16 cellular contexts compared by ENCODE assay signal in the genomic region with DNA sequence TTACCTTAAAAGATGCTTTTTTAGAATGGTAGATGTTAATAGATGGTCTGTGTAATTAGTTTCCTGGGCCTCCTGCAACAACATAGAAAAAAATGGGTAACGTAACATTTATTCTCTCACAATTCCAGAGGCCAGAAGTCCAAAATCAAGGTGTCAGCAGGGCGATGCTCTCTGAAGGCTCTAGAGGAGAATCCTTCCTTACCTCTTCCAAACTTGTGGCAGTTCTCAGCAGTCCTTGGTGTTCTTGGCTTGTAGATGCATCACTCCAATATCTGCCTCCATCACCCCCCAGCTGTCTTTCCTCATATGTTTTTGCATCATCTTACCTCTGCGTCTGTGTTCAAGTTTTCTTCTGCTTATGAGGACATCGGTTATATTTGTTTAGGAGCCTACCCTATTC.
DNase-seq lines count a peak whose midpoint lies in the region; ATAC-seq, FAIRE-seq and TF ChIP-seq lines count a peak whose summit lies in the region.
"Had no signal": no experiment of that assay in that cellular context is flagged by ENCODE, and none has a peak within 500 bp of the region (broad histone marks: within the 10 kb centered on the region; RNA-seq: fewer than 3 reads in every experiment).

No MANE protein-coding gene starts in this region.

- no peak overlapping the region for H3K27ac Mint-ChIP-seq in CD4-positive, alpha-beta memory T cell
- no peak overlapping the region for H3K27ac Mint-ChIP-seq in T-cell
- H3K27ac Mint-ChIP-seq: CD4-positive, CD25-positive, alpha-beta regulatory T cell had no signal

- ATAC-seq in gastroesophageal sphincter, result no peak
- no peak for ATAC-seq in T-cell (replicated peaks in 1 of 4)

- WGBS in gastroesophageal sphincter (ENCODE audit: low coverage in 1 of 2), 2 donors, result 95 to 100% methylated on average over 2 to 4 of the region's 4 CpGs

- in situ Hi-C loops in G401 (cut with HindIII; ENCODE audit: low sequenced_read_pairs), result no loop called here

- no peaks in the 10 kb centered on the region for H3K27me3 ChIP-seq in bronchial epithelial cell (ENCODE audit: control insufficient read depth, insufficient read depth, low read length)
- H3K27me3 ChIP-seq in CD4-positive, alpha-beta memory T cell (ENCODE audit: insufficient read depth, low read length), result no peaks in the 10 kb centered on the region
- H3K27me3 ChIP-seq in gastroesophageal sphincter, result no peaks in the 10 kb centered on the region

- intact Hi-C loops in CD4-positive, alpha-beta memory T cell (cut with micrococcal nuclease), result no loop called here

- peaks cover 0 to 4% of the 10 kb centered on the region in 2 experiments; a peak in 1 of 3 replicates for H3K36me3 ChIP-seq in HEK293 (ENCODE audit: control insufficient read depth in 2 of 2, insufficient read depth in 1 of 2, low read length in 2 of 2)
- no peaks in the 10 kb centered on the region for H3K36me3 ChIP-seq in bronchial epithelial cell (ENCODE audit: control insufficient read depth, insufficient read depth, low read length)
- H3K36me3 ChIP-seq in CD4-positive, alpha-beta memory T cell (ENCODE audit: insufficient read depth, low read length), result no peaks in the 10 kb centered on the region
- peaks cover 0 to 6% of the 10 kb centered on the region in 2 donors for H3K36me3 ChIP-seq in gastroesophageal sphincter
- H3K36me3 ChIP-seq: HAP-1 had no signal

- H3K9me3 ChIP-seq in HEK293 (ENCODE audit: control insufficient read depth, insufficient read depth, low read depth, low read length) (no peaks in the 10 kb centered on the region), gastroesophageal sphincter (no peaks in the 10 kb centered on the region)
- H3K9me3 ChIP-seq in CD4-positive, alpha-beta memory T cell (ENCODE audit: control insufficient read depth in 1 of 2, low read length in 2 of 2), result no peaks in the 10 kb centered on the region
- H3K9me3 ChIP-seq: HAP-1 had no signal

- no peak for TF ChIP-seq POLR2A in GM12891 (IDR thresholded peaks at IDR 0.05; ENCODE audit: low read depth, low read length)
- no peak for TF ChIP-seq POLR2A in gastroesophageal sphincter (IDR thresholded peaks at IDR 0.05)

- peaks cover 15% of the 10 kb centered on the region for H3K4me1 ChIP-seq in HEK293 (ENCODE audit: control insufficient read depth, insufficient read depth, low read length)
- H3K4me1 ChIP-seq in CD4-positive, alpha-beta memory T cell (ENCODE audit: insufficient read depth, low read length), result no peaks in the 10 kb centered on the region
- H3K4me1 ChIP-seq in gastroesophageal sphincter, result peaks cover 0 to 34% (median 5%) of the 10 kb centered on the region in 3 donors

- no peak overlapping the region for H3K4me3 ChIP-seq in HEK293 (ENCODE audit: low read depth, low read length)
- H3K4me3 ChIP-seq in bronchial epithelial cell (ENCODE audit: low read depth, low read length), result no peak overlapping the region
- H3K4me3 ChIP-seq in CD4-positive, alpha-beta memory T cell (ENCODE audit: low read length in 2 of 2), result no peak overlapping the region
- H3K4me3 ChIP-seq in gastroesophageal sphincter, result no peak overlapping the region
- H3K4me3 ChIP-seq: GM23248, HAP-1 had no signal

- CTCF ChIA-PET in HEK293 (lab: Yijun Ruan, JAX), result no interaction called here
- CTCF ChIA-PET in CD4-positive, alpha-beta memory T cell (lab: Charles Lee; ENCODE audit: partially characterized antibody), result no interaction called here
- CTCF ChIA-PET in T-cell (lab: Charles Lee), result no interaction called here

- H3K4me1 Mint-ChIP-seq in CD4-positive, alpha-beta memory T cell, result peaks cover 18 to 39% (median 22%) of the 10 kb centered on the region in 4 donors
- peaks cover 27 to 41% (median 38%) of the 10 kb centered on the region in 3 donors for H3K4me1 Mint-ChIP-seq in T-cell

- H3K27ac ChIP-seq in HEK293 (ENCODE audit: extremely low read depth, low read depth, low read length) (no peak overlapping the region), gastroesophageal sphincter (no peak overlapping the region)
- no peak overlapping the region for H3K27ac ChIP-seq in CD4-positive, alpha-beta memory T cell (ENCODE audit: low read depth, low read length)
- H3K27ac ChIP-seq: C4-2B, GM23248 had no signal

- TF ChIP-seq CTCF in HEK293 (tag by site-specific recombination; IDR thresholded peaks at IDR 0.05) (no peak), bronchial epithelial cell (IDR thresholded peaks at IDR 0.05; ENCODE audit: insufficient read depth, low read length, severe bottlenecking) (no peak), gastroesophageal sphincter (IDR thresholded peaks at IDR 0.05) (no peak)

- peak; percentile 26 for FAIRE-seq in GM12891 (lab: Jason Lieb, UNC)
- peak; percentile 45 for FAIRE-seq in GM19239 (lab: Jason Lieb, UNC)
- peak; percentile 40 for FAIRE-seq in bronchial epithelial cell (lab: Jason Lieb, UNC)

- DNase-seq in GM12891 (ENCODE audit: insufficient read length, low spot score), result no peak
- DNase-seq in GM19239 (ENCODE audit: insufficient read length, low spot score), result no peak
- DNase-seq in bronchial epithelial cell (ENCODE audit: low read depth), result no peak
- DNase-seq in CD4-positive, alpha-beta memory T cell, result no peak
- DNase-seq in G401 (ENCODE audit: low spot score), result no peak
- no peak for DNase-seq in T-cell
- DNase-seq: Calu3; CD4-positive, CD25-positive, alpha-beta regulatory T cell; COR-L47; DMS53; DMS79 treated with DMSO at 0.1 percent for 48 hours; GM23248 had no signal

- POLR2A ChIA-PET in HEK293 (lab: Yijun Ruan, JAX), result no interaction called here
- POLR2A ChIA-PET in CD4-positive, alpha-beta memory T cell (lab: Charles Lee; ENCODE audit: partially characterized antibody), result no interaction called here
- POLR2A ChIA-PET in T-cell (lab: Charles Lee), result no interaction called here

- no peak overlapping the region for H3K4me3 Mint-ChIP-seq in CD4-positive, alpha-beta memory T cell
- H3K4me3 Mint-ChIP-seq in T-cell, result no peak overlapping the region
- H3K4me3 Mint-ChIP-seq: CD4-positive, CD25-positive, alpha-beta regulatory T cell had no signal

- no peak for TF ChIP-seq EP300 in gastroesophageal sphincter (IDR thresholded peaks at IDR 0.05)

- peaks cover 11 to 13% of the 10 kb centered on the region in 2 donors for H3K36me3 Mint-ChIP-seq in CD4-positive, alpha-beta memory T cell
- peaks cover 23% of the 10 kb centered on the region for H3K36me3 Mint-ChIP-seq in T-cell

- no peaks in the 10 kb centered on the region for H3K27me3 Mint-ChIP-seq in CD4-positive, alpha-beta memory T cell
- H3K27me3 Mint-ChIP-seq in T-cell, result no peaks in the 10 kb centered on the region
- H3K27me3 Mint-ChIP-seq: CD4-positive, CD25-positive, alpha-beta regulatory T cell had no signal

- H3K9me3 Mint-ChIP-seq in CD4-positive, alpha-beta memory T cell, result no peaks in the 10 kb centered on the region
- H3K9me3 Mint-ChIP-seq in T-cell, result no peaks in the 10 kb centered on the region
- H3K9me3 Mint-ChIP-seq: CD4-positive, CD25-positive, alpha-beta regulatory T cell had no signal

TF ChIP-seq in GM12891, 5 proteins besides CTCF, POLR2A, EP300 and RAD21:
- TF ChIP-seq PAX5 (IDR thresholded peaks at IDR 0.05; ENCODE audit: insufficient read depth, low read length, severe bottlenecking), result no peak
- TF ChIP-seq TAF1 (IDR thresholded peaks at IDR 0.05; ENCODE audit: low read depth, low read length), result no peak
- TF ChIP-seq POU2F2 (IDR thresholded peaks at IDR 0.05; ENCODE audit: low read depth, low read length), result no peak
- no peak for TF ChIP-seq SPI1 (IDR thresholded peaks at IDR 0.05; ENCODE audit: low read depth, low read length)
- TF ChIP-seq POLR2AphosphoS5 (IDR thresholded peaks at IDR 0.05; ENCODE audit: low read depth, low read length), result no peak

TF ChIP-seq in HEK293, 187 proteins besides CTCF, POLR2A, EP300 and RAD21 (continues in another document):
- TF ChIP-seq ZNF133 (tag by site-specific recombination; IDR thresholded peaks at IDR 0.05) (no peak), ZNF707 (tag by site-specific recombination; IDR thresholded peaks at IDR 0.05) (no peak), ZNF335 (tag by site-specific recombination; conservative IDR thresholded peaks at IDR 0.05) (no peak), ZNF274 (IDR thresholded peaks at IDR 0.05; ENCODE audit: low read length) (no peak), ZNF274 (tag by site-specific recombination; IDR thresholded peaks at IDR 0.05; ENCODE audit: borderline replicate concordance) (no peak), ZNF548 (tag by site-specific recombination; IDR thresholded peaks at IDR 0.05) (peak; percentile 86), ZNF214 (tag by site-specific recombination; IDR thresholded peaks at IDR 0.05; ENCODE audit: borderline replicate concordance) (no peak), SETDB1 (IDR thresholded peaks at IDR 0.05; ENCODE audit: insufficient read length, low read length) (peak; percentile 54), ZNF146 (tag by site-specific recombination; IDR thresholded peaks at IDR 0.05) (no peak), ZNF169 (tag by site-specific recombination; IDR thresholded peaks at IDR 0.05) (no peak), ZNF24 (tag by site-specific recombination; IDR thresholded peaks at IDR 0.05) (no peak)
- TF ChIP-seq, protein P1, sequence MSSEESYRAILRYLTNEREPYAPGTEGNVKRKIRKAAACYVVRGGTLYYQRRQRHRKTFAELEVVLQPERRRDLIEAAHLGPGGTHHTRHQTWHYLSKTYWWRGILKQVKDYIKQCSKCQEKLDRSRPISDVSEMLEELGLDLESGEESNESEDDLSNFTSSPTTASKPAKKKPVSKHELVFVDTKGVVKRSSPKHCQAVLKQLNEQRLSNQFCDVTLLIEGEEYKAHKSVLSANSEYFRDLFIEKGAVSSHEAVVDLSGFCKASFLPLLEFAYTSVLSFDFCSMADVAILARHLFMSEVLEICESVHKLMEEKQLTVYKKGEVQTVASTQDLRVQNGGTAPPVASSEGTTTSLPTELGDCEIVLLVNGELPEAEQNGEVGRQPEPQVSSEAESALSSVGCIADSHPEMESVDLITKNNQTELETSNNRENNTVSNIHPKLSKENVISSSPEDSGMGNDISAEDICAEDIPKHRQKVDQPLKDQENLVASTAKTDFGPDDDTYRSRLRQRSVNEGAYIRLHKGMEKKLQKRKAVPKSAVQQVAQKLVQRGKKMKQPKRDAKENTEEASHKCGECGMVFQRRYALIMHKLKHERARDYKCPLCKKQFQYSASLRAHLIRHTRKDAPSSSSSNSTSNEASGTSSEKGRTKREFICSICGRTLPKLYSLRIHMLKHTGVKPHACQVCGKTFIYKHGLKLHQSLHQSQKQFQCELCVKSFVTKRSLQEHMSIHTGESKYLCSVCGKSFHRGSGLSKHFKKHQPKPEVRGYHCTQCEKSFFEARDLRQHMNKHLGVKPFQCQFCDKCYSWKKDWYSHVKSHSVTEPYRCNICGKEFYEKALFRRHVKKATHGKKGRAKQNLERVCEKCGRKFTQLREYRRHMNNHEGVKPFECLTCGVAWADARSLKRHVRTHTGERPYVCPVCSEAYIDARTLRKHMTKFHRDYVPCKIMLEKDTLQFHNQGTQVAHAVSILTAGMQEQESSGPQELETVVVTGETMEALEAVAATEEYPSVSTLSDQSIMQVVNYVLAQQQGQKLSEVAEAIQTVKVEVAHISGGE (tag by site-specific recombination; conservative IDR thresholded peaks at IDR 0.05; ENCODE audit: low read depth), result no peak
